In the genomic region with DNA sequence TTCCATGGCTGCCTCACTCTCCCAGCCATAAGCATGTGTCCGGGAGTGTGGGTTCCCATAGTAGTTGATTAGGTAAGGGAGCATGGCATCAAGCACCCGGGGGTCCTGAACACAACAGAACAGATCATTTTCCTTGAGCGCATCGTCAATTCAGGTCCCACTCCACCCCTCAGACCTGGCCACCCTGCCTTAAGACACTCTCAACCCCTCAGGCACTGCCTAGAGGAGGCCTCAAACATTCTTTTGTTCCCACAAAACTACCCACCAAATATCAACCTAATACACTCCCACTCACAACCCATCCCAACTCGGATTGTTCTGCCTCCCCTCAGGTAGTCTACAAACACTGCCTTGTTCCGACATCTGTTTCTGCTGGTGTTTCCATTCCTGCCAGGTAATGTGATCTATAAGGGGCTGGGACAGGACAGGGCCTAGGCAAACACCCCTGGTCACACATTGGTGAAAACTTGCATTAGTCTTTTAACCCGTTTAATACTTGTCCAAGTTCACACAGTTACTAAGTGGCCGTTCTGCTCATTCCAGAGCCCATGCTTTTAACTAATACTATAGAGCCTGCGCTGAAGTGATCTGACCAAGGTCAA, we compare ENCODE assay signal across 1 cellular context.
TF ChIP-seq lines count a peak whose summit lies in the region.

No MANE protein-coding gene starts in this region.

TF ChIP-seq in HepG2, 621 proteins besides CTCF, POLR2A, EP300 and RAD21 (continues in another document):
- no peak for TF ChIP-seq HES4 (CRISPR knock-in tag; IDR thresholded peaks at IDR 0.05; ENCODE audit: borderline replicate concordance)
- 0 out of 2 replicates have a peak, but pooled peaks have one; percentile 30 for TF ChIP-seq FOXO1 (CRISPR knock-in tag; IDR thresholded peaks at IDR 0.05)
- TF ChIP-seq NR2F6 (IDR thresholded peaks at IDR 0.05), result peak; percentile 35
- TF ChIP-seq NR2F6 (CRISPR knock-in tag; IDR thresholded peaks at IDR 0.05), result no peak
- TF ChIP-seq STAG1 (CRISPR knock-in tag; IDR thresholded peaks at IDR 0.05), result no peak
- TF ChIP-seq, protein P1, sequence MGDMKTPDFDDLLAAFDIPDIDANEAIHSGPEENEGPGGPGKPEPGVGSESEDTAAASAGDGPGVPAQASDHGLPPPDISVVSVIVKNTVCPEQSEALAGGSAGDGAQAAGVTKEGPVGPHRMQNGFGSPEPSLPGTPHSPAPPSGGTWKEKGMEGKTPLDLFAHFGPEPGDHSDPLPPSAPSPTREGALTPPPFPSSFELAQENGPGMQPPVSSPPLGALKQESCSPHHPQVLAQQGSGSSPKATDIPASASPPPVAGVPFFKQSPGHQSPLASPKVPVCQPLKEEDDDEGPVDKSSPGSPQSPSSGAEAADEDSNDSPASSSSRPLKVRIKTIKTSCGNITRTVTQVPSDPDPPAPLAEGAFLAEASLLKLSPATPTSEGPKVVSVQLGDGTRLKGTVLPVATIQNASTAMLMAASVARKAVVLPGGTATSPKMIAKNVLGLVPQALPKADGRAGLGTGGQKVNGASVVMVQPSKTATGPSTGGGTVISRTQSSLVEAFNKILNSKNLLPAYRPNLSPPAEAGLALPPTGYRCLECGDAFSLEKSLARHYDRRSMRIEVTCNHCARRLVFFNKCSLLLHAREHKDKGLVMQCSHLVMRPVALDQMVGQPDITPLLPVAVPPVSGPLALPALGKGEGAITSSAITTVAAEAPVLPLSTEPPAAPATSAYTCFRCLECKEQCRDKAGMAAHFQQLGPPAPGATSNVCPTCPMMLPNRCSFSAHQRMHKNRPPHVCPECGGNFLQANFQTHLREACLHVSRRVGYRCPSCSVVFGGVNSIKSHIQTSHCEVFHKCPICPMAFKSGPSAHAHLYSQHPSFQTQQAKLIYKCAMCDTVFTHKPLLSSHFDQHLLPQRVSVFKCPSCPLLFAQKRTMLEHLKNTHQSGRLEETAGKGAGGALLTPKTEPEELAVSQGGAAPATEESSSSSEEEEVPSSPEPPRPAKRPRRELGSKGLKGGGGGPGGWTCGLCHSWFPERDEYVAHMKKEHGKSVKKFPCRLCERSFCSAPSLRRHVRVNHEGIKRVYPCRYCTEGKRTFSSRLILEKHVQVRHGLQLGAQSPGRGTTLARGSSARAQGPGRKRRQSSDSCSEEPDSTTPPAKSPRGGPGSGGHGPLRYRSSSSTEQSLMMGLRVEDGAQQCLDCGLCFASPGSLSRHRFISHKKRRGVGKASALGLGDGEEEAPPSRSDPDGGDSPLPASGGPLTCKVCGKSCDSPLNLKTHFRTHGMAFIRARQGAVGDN (CRISPR knock-in tag; IDR thresholded peaks at IDR 0.05), result no peak; the same call in 1 of the 2 replicates
- TF ChIP-seq FOXA3 (CRISPR knock-in tag; IDR thresholded peaks at IDR 0.05), result peak; percentile 16; the same call in 1 of the 2 replicates
- no peak for TF ChIP-seq ZNF775 (CRISPR knock-in tag; IDR thresholded peaks at IDR 0.05; ENCODE audit: borderline replicate concordance)
- no peak for TF ChIP-seq ARID2 (CRISPR knock-in tag; IDR thresholded peaks at IDR 0.05; ENCODE audit: borderline replicate concordance)
- no peak for TF ChIP-seq ZBTB7B (CRISPR knock-in tag; IDR thresholded peaks at IDR 0.05)
- 0 out of 2 replicates have a peak, but pooled peaks have one; percentile 45 for TF ChIP-seq ZBTB21 (CRISPR knock-in tag; IDR thresholded peaks at IDR 0.05)
- no peak for TF ChIP-seq CC2D1A (CRISPR knock-in tag; IDR thresholded peaks at IDR 0.05)
- TF ChIP-seq ZNF121 (CRISPR knock-in tag; IDR thresholded peaks at IDR 0.05), result no peak
- TF ChIP-seq ZNF235 (CRISPR knock-in tag; IDR thresholded peaks at IDR 0.05; ENCODE audit: borderline replicate concordance), result 0 out of 2 replicates have a peak, but pooled peaks have one; percentile 40
- TF ChIP-seq ZNF34 (CRISPR knock-in tag; IDR thresholded peaks at IDR 0.05; ENCODE audit: borderline replicate concordance), result no peak
- TF ChIP-seq, protein P2, sequence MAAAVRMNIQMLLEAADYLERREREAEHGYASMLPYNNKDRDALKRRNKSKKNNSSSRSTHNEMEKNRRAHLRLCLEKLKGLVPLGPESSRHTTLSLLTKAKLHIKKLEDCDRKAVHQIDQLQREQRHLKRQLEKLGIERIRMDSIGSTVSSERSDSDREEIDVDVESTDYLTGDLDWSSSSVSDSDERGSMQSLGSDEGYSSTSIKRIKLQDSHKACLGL (CRISPR knock-in tag; IDR thresholded peaks at IDR 0.05), result 0 out of 2 replicates have a peak, but pooled peaks have one; percentile 56
- TF ChIP-seq ZFP41 (CRISPR knock-in tag; IDR thresholded peaks at IDR 0.05; ENCODE audit: borderline replicate concordance), result no peak
- TF ChIP-seq ETV6 (CRISPR knock-in tag; conservative IDR thresholded peaks at IDR 0.05), result 0 out of 2 replicates have a peak, but pooled peaks have one; percentile 41
- no peak for TF ChIP-seq ZHX2 (IDR thresholded peaks at IDR 0.05; ENCODE audit: low read depth)
- no peak for TF ChIP-seq ZHX2 (CRISPR knock-in tag; IDR thresholded peaks at IDR 0.05; ENCODE audit: borderline replicate concordance)
- TF ChIP-seq JUNB (CRISPR knock-in tag; IDR thresholded peaks at IDR 0.05; ENCODE audit: borderline replicate concordance), result no peak
- no peak for TF ChIP-seq RERE (CRISPR knock-in tag; IDR thresholded peaks at IDR 0.05; ENCODE audit: low read depth)
- no peak for TF ChIP-seq ZNF781 (CRISPR knock-in tag; IDR thresholded peaks at IDR 0.05; ENCODE audit: borderline replicate concordance, not compliant biosample characterization)
- TF ChIP-seq LCORL (IDR thresholded peaks at IDR 0.05), result no peak
- TF ChIP-seq LCORL (CRISPR knock-in tag; IDR thresholded peaks at IDR 0.05), result peak; percentile 63; the same call in 1 of the 2 replicates
- no peak for TF ChIP-seq FOSL1 (CRISPR knock-in tag; IDR thresholded peaks at IDR 0.05; ENCODE audit: borderline replicate concordance)
- peak; percentile 65 for TF ChIP-seq ZNF883 (CRISPR knock-in tag; IDR thresholded peaks at IDR 0.05; ENCODE audit: not compliant biosample characterization)
- peak; percentile 27 for TF ChIP-seq PHF5A (CRISPR knock-in tag; IDR thresholded peaks at IDR 0.05; ENCODE audit: low read depth, unreplicated experiment)
- TF ChIP-seq HBP1 (CRISPR knock-in tag; IDR thresholded peaks at IDR 0.05; ENCODE audit: low read depth), result 0 out of 2 replicates have a peak, but pooled peaks have one; percentile 8
- TF ChIP-seq HDAC6 (IDR thresholded peaks at IDR 0.05; ENCODE audit: low read depth, low read length), result no peak
- TF ChIP-seq, protein P3, sequence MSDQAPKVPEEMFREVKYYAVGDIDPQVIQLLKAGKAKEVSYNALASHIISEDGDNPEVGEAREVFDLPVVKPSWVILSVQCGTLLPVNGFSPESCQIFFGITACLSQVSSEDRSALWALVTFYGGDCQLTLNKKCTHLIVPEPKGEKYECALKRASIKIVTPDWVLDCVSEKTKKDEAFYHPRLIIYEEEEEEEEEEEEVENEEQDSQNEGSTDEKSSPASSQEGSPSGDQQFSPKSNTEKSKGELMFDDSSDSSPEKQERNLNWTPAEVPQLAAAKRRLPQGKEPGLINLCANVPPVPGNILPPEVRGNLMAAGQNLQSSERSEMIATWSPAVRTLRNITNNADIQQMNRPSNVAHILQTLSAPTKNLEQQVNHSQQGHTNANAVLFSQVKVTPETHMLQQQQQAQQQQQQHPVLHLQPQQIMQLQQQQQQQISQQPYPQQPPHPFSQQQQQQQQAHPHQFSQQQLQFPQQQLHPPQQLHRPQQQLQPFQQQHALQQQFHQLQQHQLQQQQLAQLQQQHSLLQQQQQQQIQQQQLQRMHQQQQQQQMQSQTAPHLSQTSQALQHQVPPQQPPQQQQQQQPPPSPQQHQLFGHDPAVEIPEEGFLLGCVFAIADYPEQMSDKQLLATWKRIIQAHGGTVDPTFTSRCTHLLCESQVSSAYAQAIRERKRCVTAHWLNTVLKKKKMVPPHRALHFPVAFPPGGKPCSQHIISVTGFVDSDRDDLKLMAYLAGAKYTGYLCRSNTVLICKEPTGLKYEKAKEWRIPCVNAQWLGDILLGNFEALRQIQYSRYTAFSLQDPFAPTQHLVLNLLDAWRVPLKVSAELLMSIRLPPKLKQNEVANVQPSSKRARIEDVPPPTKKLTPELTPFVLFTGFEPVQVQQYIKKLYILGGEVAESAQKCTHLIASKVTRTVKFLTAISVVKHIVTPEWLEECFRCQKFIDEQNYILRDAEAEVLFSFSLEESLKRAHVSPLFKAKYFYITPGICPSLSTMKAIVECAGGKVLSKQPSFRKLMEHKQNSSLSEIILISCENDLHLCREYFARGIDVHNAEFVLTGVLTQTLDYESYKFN (CRISPR knock-in tag; conservative IDR thresholded peaks at IDR 0.05), result peak; percentile 39; the same call in 1 of the 2 replicates
- TF ChIP-seq GABPA (IDR thresholded peaks at IDR 0.05; ENCODE audit: low read depth, low read length), result no peak
- TF ChIP-seq GABPA (CRISPR knock-in tag; IDR thresholded peaks at IDR 0.05; ENCODE audit: low read depth), result peak; percentile 29; the same call in 1 of the 2 replicates
- no peak for TF ChIP-seq ZMYM3 (CRISPR knock-in tag; IDR thresholded peaks at IDR 0.05)
- peak; percentile 29; the same call in 1 of the 2 replicates for TF ChIP-seq SAFB2 (CRISPR knock-in tag; IDR thresholded peaks at IDR 0.05; ENCODE audit: borderline replicate concordance, low read depth)
- TF ChIP-seq ZSCAN22 (CRISPR knock-in tag; IDR thresholded peaks at IDR 0.05), result no peak
